1 cellular context compared by ENCODE assay signal in the genomic region with DNA sequence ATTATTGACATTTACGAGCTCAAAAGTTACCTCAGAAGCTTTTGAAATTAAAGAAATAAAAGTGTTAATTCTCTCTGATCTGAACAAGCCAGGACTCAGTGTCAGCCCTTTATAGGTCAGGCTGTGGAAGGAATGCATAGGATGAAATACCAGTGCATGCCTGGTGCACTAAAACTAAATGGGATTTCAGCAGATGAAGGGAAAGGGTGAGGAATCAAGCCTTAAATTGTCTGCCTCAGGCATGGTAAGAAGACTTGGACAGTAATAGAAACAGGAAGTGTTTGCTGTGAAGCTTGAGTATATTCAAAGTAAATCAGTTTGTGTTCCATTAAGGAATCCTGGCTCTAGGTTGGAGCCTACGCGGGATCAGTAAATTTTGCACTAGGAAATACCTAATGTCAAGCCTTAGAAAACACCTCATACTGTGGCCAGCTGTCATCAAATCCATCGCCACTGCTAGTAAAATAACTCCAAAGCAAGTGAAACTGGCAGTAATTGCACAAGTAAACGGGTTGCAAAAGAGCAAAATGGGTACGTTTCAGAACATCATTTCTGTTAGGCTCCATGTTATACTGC.
TF ChIP-seq lines count a peak whose summit lies in the region.

No MANE protein-coding gene starts in this region.

TF ChIP-seq in SK-N-SH, 30 proteins besides CTCF, POLR2A, EP300 and RAD21 (continued from another document):
- TF ChIP-seq POLR2AphosphoS5 (IDR thresholded peaks at IDR 0.05; ENCODE audit: low read depth, low read length) (no peak), FOXM1 (IDR thresholded peaks at IDR 0.05; ENCODE audit: low read depth) (no peak), REST (IDR thresholded peaks at IDR 0.05; ENCODE audit: low read depth, low read length) (no peak), NFIC (IDR thresholded peaks at IDR 0.05; ENCODE audit: borderline replicate concordance) (no peak), SIN3A (IDR thresholded peaks at IDR 0.05; ENCODE audit: borderline replicate concordance, low read depth, low read length) (no peak), FOXJ3 (CRISPR knock-in tag; IDR thresholded peaks at IDR 0.05) (no peak), YY1 (IDR thresholded peaks at IDR 0.05; ENCODE audit: low read depth) (no peak)
- TF ChIP-seq, protein P1, sequence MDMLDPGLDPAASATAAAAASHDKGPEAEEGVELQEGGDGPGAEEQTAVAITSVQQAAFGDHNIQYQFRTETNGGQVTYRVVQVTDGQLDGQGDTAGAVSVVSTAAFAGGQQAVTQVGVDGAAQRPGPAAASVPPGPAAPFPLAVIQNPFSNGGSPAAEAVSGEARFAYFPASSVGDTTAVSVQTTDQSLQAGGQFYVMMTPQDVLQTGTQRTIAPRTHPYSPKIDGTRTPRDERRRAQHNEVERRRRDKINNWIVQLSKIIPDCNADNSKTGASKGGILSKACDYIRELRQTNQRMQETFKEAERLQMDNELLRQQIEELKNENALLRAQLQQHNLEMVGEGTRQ (IDR thresholded peaks at IDR 0.05; ENCODE audit: borderline replicate concordance, low read depth, low read length), result no peak
TF ChIP-seq in SK-N-SH: peak in this region for 0.
